ENCODE assay signal across 21 cellular contexts in the genomic region with DNA sequence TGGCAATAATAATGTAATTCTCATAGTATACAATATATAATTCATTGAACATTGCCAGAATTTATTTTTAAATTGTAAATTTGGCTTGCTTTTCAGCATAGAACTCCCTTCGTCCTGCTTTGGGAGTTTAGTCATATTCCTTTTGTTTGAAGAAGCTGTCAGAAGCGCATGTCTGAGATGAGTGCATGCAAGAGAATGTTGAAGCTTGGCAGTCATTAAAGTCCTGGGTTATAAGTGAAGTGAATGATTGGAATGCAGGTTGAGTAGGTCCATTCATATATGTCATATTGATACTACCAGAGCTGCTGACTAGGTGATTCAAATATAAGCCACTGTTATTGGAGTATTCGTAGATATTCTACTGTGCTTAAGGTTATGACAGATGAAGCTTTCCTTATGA.
"Had no signal": no experiment of that assay in that cellular context is flagged by ENCODE, and none has a peak within 500 bp of the region (broad histone marks: within the 10 kb centered on the region; RNA-seq: fewer than 3 reads in every experiment).

No MANE protein-coding gene starts in this region.

- H3K27me3 ChIP-seq: esophagus muscularis mucosa, spleen, tibial artery had no signal

- H3K36me3 Mint-ChIP-seq: activated CD8-positive, alpha-beta memory T cell treated with anti-CD3 and anti-CD28 coated beads, Interleukin-2, amount 10 ng/mL, durations not matched to agents 7 days and 5 days; activated naive CD8-positive, alpha-beta T cell treated with anti-CD3 and anti-CD28 coated beads for 36 hours; brain; memory B cell; naive B cell; T-cell had no signal

- H3K4me1 Mint-ChIP-seq: activated CD4-positive, alpha-beta memory T cell treated with anti-CD3 and anti-CD28 coated beads, Interleukin-2, amount 10 ng/mL, durations not matched to agents 7 days and 5 days; activated CD8-positive, alpha-beta memory T cell treated with anti-CD3 and anti-CD28 coated beads, Interleukin-2, amount 10 ng/mL, durations not matched to agents 7 days and 5 days; brain; memory B cell had no signal

- H3K9me3 ChIP-seq: esophagus muscularis mucosa, spleen, tibial artery had no signal

- H3K36me3 ChIP-seq: esophagus muscularis mucosa, spleen, tibial artery had no signal

- H3K27me3 Mint-ChIP-seq: activated CD4-positive, alpha-beta memory T cell treated with anti-CD3 and anti-CD28 coated beads, Interleukin-2, amount 10 ng/mL, durations not matched to agents 7 days and 5 days; brain; naive B cell; stimulated activated naive B cell treated with anti-CD40 and anti-IgM and Interleukin-4, amounts not matched to agents 10 μg/mL and 1 μg/mL and 100 μg/mL, for 72 hours had no signal

- H3K4me3 ChIP-seq: esophagus muscularis mucosa, spleen, tibial artery had no signal

- DNase-seq: activated CD4-positive, alpha-beta memory T cell treated with anti-CD3 and anti-CD28 coated beads, Interleukin-2, amount 10 ng/mL, durations not matched to agents 7 days and 5 days; activated CD4-positive, alpha-beta T cell treated with anti-CD3 and anti-CD28 coated beads for 48 hours; activated CD4-positive, CD25-positive, alpha-beta regulatory T cell; activated CD8-positive, alpha-beta memory T cell treated with anti-CD3 and anti-CD28 coated beads, Interleukin-2, amount 10 ng/mL, durations not matched to agents 7 days and 5 days; activated naive CD4-positive, alpha-beta T cell; activated naive CD8-positive, alpha-beta T cell treated with anti-CD3 and anti-CD28 coated beads for 36 hours; amniotic stem cell; cerebellar nuclear complex; effector CD4-positive, alpha-beta T cell; foreskin fibroblast; hippocampal formation; kidney; left ventricle myocardium superior; naive B cell; spleen; stimulated activated naive B cell treated with anti-CD40 and anti-IgM and Interleukin-4, amounts not matched to agents 10 μg/mL and 1 μg/mL and 100 μg/mL, for 72 hours; T-cell; tibial artery had no signal

- H3K9me3 Mint-ChIP-seq: activated CD4-positive, alpha-beta memory T cell treated with anti-CD3 and anti-CD28 coated beads, Interleukin-2, amount 10 ng/mL, durations not matched to agents 7 days and 5 days; memory B cell; T-cell had no signal

- FAIRE-seq: kidney had no signal

- H3K4me3 Mint-ChIP-seq: activated CD4-positive, alpha-beta memory T cell treated with anti-CD3 and anti-CD28 coated beads, Interleukin-2, amount 10 ng/mL, durations not matched to agents 7 days and 5 days; activated CD8-positive, alpha-beta memory T cell treated with anti-CD3 and anti-CD28 coated beads, Interleukin-2, amount 10 ng/mL, durations not matched to agents 7 days and 5 days; activated naive CD8-positive, alpha-beta T cell treated with anti-CD3 and anti-CD28 coated beads for 36 hours; brain; memory B cell; naive B cell; stimulated activated naive B cell treated with anti-CD40 and anti-IgM and Interleukin-4, amounts not matched to agents 10 μg/mL and 1 μg/mL and 100 μg/mL, for 72 hours; T-cell had no signal

- H3K27ac Mint-ChIP-seq: activated CD4-positive, alpha-beta memory T cell treated with anti-CD3 and anti-CD28 coated beads, Interleukin-2, amount 10 ng/mL, durations not matched to agents 7 days and 5 days; activated CD8-positive, alpha-beta memory T cell treated with anti-CD3 and anti-CD28 coated beads, Interleukin-2, amount 10 ng/mL, durations not matched to agents 7 days and 5 days; activated naive CD8-positive, alpha-beta T cell treated with anti-CD3 and anti-CD28 coated beads for 36 hours; brain; memory B cell; naive B cell; stimulated activated naive B cell treated with anti-CD40 and anti-IgM and Interleukin-4, amounts not matched to agents 10 μg/mL and 1 μg/mL and 100 μg/mL, for 72 hours; T-cell had no signal
